ENCODE assay signal across 13 cellular contexts in genomic region chr6:155524249-155524651, GRCh38.
DNase-seq lines count a peak whose midpoint lies in the region; ATAC-seq and TF ChIP-seq lines count a peak whose summit lies in the region.
"Had no signal": no experiment of that assay in that cellular context is flagged by ENCODE, and none has a peak within 500 bp of the region (broad histone marks: within the 10 kb centered on the region; RNA-seq: fewer than 3 reads in every experiment).

No MANE protein-coding gene starts in this region.

- no peaks in the 10 kb centered on the region for H3K27me3 Mint-ChIP-seq in activated CD4-positive, alpha-beta T cell treated with anti-CD3 and anti-CD28 coated beads, Interleukin-2, amount 10 ng/mL, durations not matched to agents 24 days and 14 days

- peaks cover 9% of the 10 kb centered on the region for H3K9me3 Mint-ChIP-seq in activated CD4-positive, alpha-beta T cell treated with anti-CD3 and anti-CD28 coated beads, Interleukin-2, amount 10 ng/mL, durations not matched to agents 24 days and 14 days

- intact Hi-C loops in activated CD4-positive, alpha-beta T cell treated with anti-CD3 and anti-CD28 coated beads, Interleukin-2, amount 10 ng/mL, durations not matched to agents 24 days and 14 days (cut with micrococcal nuclease), result loop anchor here (1.0 kb wide), 1 partner anchor 106 kb away; no protein-coding TSS in a partner anchor
- intact Hi-C loops in vagina (cut with DNase I), result no loop called here

- TF ChIP-seq CTCF in brain microvascular endothelial cell (IDR thresholded peaks at IDR 0.05; ENCODE audit: low read depth, low read length, missing control alignments) (no peak), vagina (IDR thresholded peaks at IDR 0.05) (no peak)

- in situ Hi-C loops in brain microvascular endothelial cell (cut with HindIII; ENCODE audit: low pct_ligation_motif_present, low sequenced_read_pairs), result no loop called here

- peak overlapping the region; percentile 68 for H3K27ac Mint-ChIP-seq in activated CD4-positive, alpha-beta T cell treated with anti-CD3 and anti-CD28 coated beads, Interleukin-2, amount 10 ng/mL, durations not matched to agents 24 days and 14 days
- H3K27ac Mint-ChIP-seq: T-helper 1 cell treated with Interleukin-12 subunit alpha and Interleukin-12 subunit beta and Interleukin-4 antibody, amounts not matched to agents 30 μg/mL and 1 μg/mL, for 36 hours had no signal

- no peak overlapping the region for H3K4me3 Mint-ChIP-seq in activated CD4-positive, alpha-beta T cell treated with anti-CD3 and anti-CD28 coated beads, Interleukin-2, amount 10 ng/mL, durations not matched to agents 24 days and 14 days
- H3K4me3 Mint-ChIP-seq: neural crest cell; T-helper 1 cell treated with Interleukin-12 subunit alpha and Interleukin-12 subunit beta and Interleukin-4 antibody, amounts not matched to agents 30 μg/mL and 1 μg/mL, for 36 hours had no signal

- H3K4me3 ChIP-seq in brain microvascular endothelial cell (ENCODE audit: low read depth, low read length), result no peak overlapping the region
- no peak overlapping the region for H3K4me3 ChIP-seq in vagina
- H3K4me3 ChIP-seq: BLaER1 had no signal

- H3K9me3 ChIP-seq in vagina, result no peaks in the 10 kb centered on the region

- H3K27ac ChIP-seq in brain microvascular endothelial cell, result peak overlapping the region; percentile 56
- no peak overlapping the region for H3K27ac ChIP-seq in vagina
- H3K27ac ChIP-seq: BLaER1 had no signal

- H3K36me3 Mint-ChIP-seq in activated CD4-positive, alpha-beta T cell treated with anti-CD3 and anti-CD28 coated beads, Interleukin-2, amount 10 ng/mL, durations not matched to agents 24 days and 14 days (ENCODE audit: low read depth), result peaks cover 1% of the 10 kb centered on the region

- no peaks in the 10 kb centered on the region for H3K4me1 ChIP-seq in vagina

- no peak for TF ChIP-seq POLR2A in vagina (IDR thresholded peaks at IDR 0.05)

- DNase-seq in activated CD4-positive, alpha-beta T cell treated with anti-CD3 and anti-CD28 coated beads, Interleukin-2, amount 10 ng/mL, durations not matched to agents 24 days and 14 days, result no peak
- no peak for DNase-seq in activated CD4-positive, alpha-beta T cell treated with anti-CD3 and anti-CD28 coated beads, Interleukin-2, amount 50 U/mL, for 1 hour
- peak; percentile 38 for DNase-seq in NCI-H69 (lab: John Stamatoyannopoulos, UW)
- DNase-seq in brain microvascular endothelial cell, result peak; percentile 29
- peak; percentile 35 for DNase-seq in pulmonary artery endothelial cell (ENCODE audit: low read depth, low spot score)
- DNase-seq in vagina (ENCODE audit: extremely low spot score in 2 of 2), result no peak
- DNase-seq: activated gamma-delta T cell treated with Interleukin-2 at 50 U/mL for 16 hours, NCI-H2171 treated with DMSO at 0.1 percent for 48 hours had no signal

- H3K4me1 Mint-ChIP-seq in activated CD4-positive, alpha-beta T cell treated with anti-CD3 and anti-CD28 coated beads, Interleukin-2, amount 10 ng/mL, durations not matched to agents 24 days and 14 days, result peaks cover 17% of the 10 kb centered on the region

- H3K27me3 ChIP-seq in brain microvascular endothelial cell (replicated peaks) (no peaks in the 10 kb centered on the region), vagina (no peaks in the 10 kb centered on the region)
- H3K27me3 ChIP-seq: BLaER1 had no signal

- ATAC-seq in HG02642 (IDR thresholded peaks at IDR 0.05; ENCODE audit: poor library complexity, unreplicated experiment), result no peak
- no peak for ATAC-seq in GM18517 (IDR thresholded peaks at IDR 0.05; ENCODE audit: unreplicated experiment)

- H3K36me3 ChIP-seq in brain microvascular endothelial cell (replicated peaks) (no peaks in the 10 kb centered on the region), vagina (no peaks in the 10 kb centered on the region)
- H3K36me3 ChIP-seq: BLaER1 had no signal

Comparison
In these comparisons a context has a peak if more than half of its experiments do, and no peak if none do; other contexts are left out.
1. DNase-seq: peak in NCI-H69 (single experiment), brain microvascular endothelial cell (single experiment) and pulmonary artery endothelial cell (single experiment); none in activated CD4-positive, alpha-beta T cell treated with anti-CD3 and anti-CD28 coated beads, Interleukin-2, amount 10 ng/mL, durations not matched to agents 24 days and 14 days (single experiment), activated CD4-positive, alpha-beta T cell treated with anti-CD3 and anti-CD28 coated beads, Interleukin-2, amount 50 U/mL, for 1 hour (single experiment) and vagina (0 of 2).